ENCODE assay signal across 8 cellular contexts in the genomic region with DNA sequence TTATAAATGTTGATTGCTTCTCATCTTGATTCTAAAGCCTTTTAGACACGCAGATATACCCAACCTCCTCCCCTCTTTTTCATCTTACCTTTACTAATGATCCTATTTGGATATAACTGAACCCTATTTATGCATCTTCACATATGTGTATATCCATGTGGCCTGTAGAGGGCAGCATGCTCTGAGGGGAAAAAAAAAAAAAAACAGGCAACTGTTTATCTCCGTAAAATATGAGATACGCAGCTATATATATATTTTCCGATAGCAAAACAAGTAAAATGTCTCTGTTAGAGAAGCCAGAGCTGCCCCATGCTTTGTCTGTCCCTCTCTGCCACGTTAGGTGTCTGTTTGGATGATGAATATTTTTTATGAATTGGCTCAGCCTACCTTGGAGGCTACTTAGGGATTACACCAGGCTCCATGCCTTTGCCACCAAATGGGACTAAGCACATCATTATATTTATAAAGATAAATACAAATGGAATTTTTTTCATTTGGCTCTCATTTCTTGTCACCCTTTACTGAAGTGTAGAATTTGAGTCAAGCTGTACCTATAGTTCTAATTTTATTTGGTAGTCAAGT.
DNase-seq lines count a peak whose midpoint lies in the region; ATAC-seq and TF ChIP-seq lines count a peak whose summit lies in the region.

No MANE protein-coding gene starts in this region.

- peak; percentile 76 for ATAC-seq in GM18498 (IDR thresholded peaks at IDR 0.05; ENCODE audit: unreplicated experiment)
- peak; percentile 67 for ATAC-seq in HG03095 (IDR thresholded peaks at IDR 0.05; ENCODE audit: unreplicated experiment)

- no peak overlapping the region for H3K27ac Mint-ChIP-seq in type B pancreatic cell

- H3K4me1 Mint-ChIP-seq in type B pancreatic cell (ENCODE audit: unreplicated experiment) = no peaks in the 10 kb centered on the region

- no peaks in the 10 kb centered on the region for H3K27me3 Mint-ChIP-seq in type B pancreatic cell

- TF ChIP-seq CTCF in type B pancreatic cell (conservative IDR thresholded peaks at IDR 0.05) = peak; percentile 90

- DNase-seq in AG08395 (ENCODE audit: low spot score) (peak; percentile 10), NCI-H526 (lab: John Stamatoyannopoulos, UW) (peak; percentile 46 to 76), brain pericyte (ENCODE audit: low read depth, low spot score) (peak; percentile 8), left kidney (ENCODE audit: low read depth, low spot score) (peak; percentile 68), type B pancreatic cell (ENCODE audit: extremely low spot score, unreplicated experiment) (no peak)
- no peak for DNase-seq in NK-92 treated with Interleukin-12 subunit alpha and Interleukin-12 subunit beta, amount 100 ng/mL, for 24 hours (lab: John Stamatoyannopoulos, UW)

- H3K4me3 Mint-ChIP-seq in type B pancreatic cell = peak overlapping the region; percentile 53

- no peaks in the 10 kb centered on the region for H3K9me3 Mint-ChIP-seq in type B pancreatic cell

- peaks cover 4% of the 10 kb centered on the region for H3K36me3 Mint-ChIP-seq in type B pancreatic cell

Comparison
In these comparisons a context has a peak if more than half of its experiments do, and no peak if none do; other contexts are left out.
1. DNase-seq: peak in AG08395 (single experiment), NCI-H526 (2 of 2), brain pericyte (single experiment) and left kidney (single experiment); none in type B pancreatic cell (single experiment) and NK-92 treated with Interleukin-12 subunit alpha and Interleukin-12 subunit beta, amount 100 ng/mL, for 24 hours (single experiment).